In genomic region chr10:116848032-116848911, GRCh38 we compare ENCODE assay signal across 8 cellular contexts. TPM values are rescaled to one million over a fixed set of nuclear protein-coding genes. Genes with fewer than 3 reads are reported as not detected.
DNase-seq lines count a peak whose midpoint lies in the region; ATAC-seq and TF ChIP-seq lines count a peak whose summit lies in the region.

No MANE protein-coding gene starts in this region.

- TF ChIP-seq EP300 in esophagus muscularis mucosa (IDR thresholded peaks at IDR 0.05), result no peak

- peak overlapping the region; percentile 97 for H3K4me3 ChIP-seq in OCI-LY3 (ENCODE audit: low read length)
- peak overlapping the region; percentile 69 to 85 (median 71) for H3K4me3 ChIP-seq in esophagus muscularis mucosa
- H3K4me3 ChIP-seq in skeletal muscle cell (ENCODE audit: low read depth, low read length), result peak overlapping the region; percentile 61

- peaks cover 44 to 60% of the 10 kb centered on the region in 2 donors for H3K27me3 Mint-ChIP-seq in natural killer cell treated with Interleukin-12 subunit alpha and Interleukin-12 subunit beta and Interleukin-15 and Interleukin-18, amount 100 ng/mL, for 72 hours
- H3K27me3 Mint-ChIP-seq in natural killer cell (ENCODE audit: low read depth in 2 of 2), result peaks cover 46 to 60% of the 10 kb centered on the region in 2 donors

- H3K4me3 Mint-ChIP-seq in natural killer cell treated with Interleukin-12 subunit alpha and Interleukin-12 subunit beta and Interleukin-15 and Interleukin-18, amount 100 ng/mL, for 72 hours, result peak overlapping the region; percentile 30
- H3K4me3 Mint-ChIP-seq in natural killer cell, result no peak overlapping the region

- peaks cover 8% of the 10 kb centered on the region for H3K36me3 Mint-ChIP-seq in natural killer cell treated with Interleukin-12 subunit alpha and Interleukin-12 subunit beta and Interleukin-15 and Interleukin-18, amount 100 ng/mL, for 72 hours
- no peaks in the 10 kb centered on the region for H3K36me3 Mint-ChIP-seq in natural killer cell

- no peak for TF ChIP-seq POLR2A in esophagus muscularis mucosa (IDR thresholded peaks at IDR 0.05; ENCODE audit: low read depth)

- no peak for TF ChIP-seq CTCF in natural killer cell (IDR thresholded peaks at IDR 0.05)
- no peak for TF ChIP-seq CTCF in OCI-LY3 (IDR thresholded peaks at IDR 0.05; ENCODE audit: low read depth, low read length)
- no peak for TF ChIP-seq CTCF in esophagus muscularis mucosa (IDR thresholded peaks at IDR 0.05)

- H3K4me1 ChIP-seq in OCI-LY3 (ENCODE audit: low read length), result peaks cover 30% of the 10 kb centered on the region
- peaks cover 6 to 17% (median 16%) of the 10 kb centered on the region in 4 donors for H3K4me1 ChIP-seq in esophagus muscularis mucosa

- peak overlapping the region; percentile 87 for H3K9ac ChIP-seq in OCI-LY3 (ENCODE audit: low read length)

- peak overlapping the region; percentile 79 for H3K27ac ChIP-seq in OCI-LY3 (ENCODE audit: low read length)
- no peak overlapping the region for H3K27ac ChIP-seq in esophagus muscularis mucosa (replicated peaks in 1 of 4)

- intact Hi-C loops in natural killer cell (cut with micrococcal nuclease) (no loop called here), esophagus muscularis mucosa (cut with DNase I) (no loop called here)

- H3K9me3 ChIP-seq in OCI-LY3 (ENCODE audit: insufficient read depth, low read length) (peaks cover 4% of the 10 kb centered on the region; the same call in 1 of the 2 replicates), esophagus muscularis mucosa (no peaks in the 10 kb centered on the region)

- ATAC-seq in natural killer cell treated with Interleukin-12 subunit alpha and Interleukin-12 subunit beta and Interleukin-15 and Interleukin-18, amount 100 ng/mL, for 72 hours, result no peak
- no peak for ATAC-seq in natural killer cell
- ATAC-seq in HG02623 (IDR thresholded peaks at IDR 0.05; ENCODE audit: unreplicated experiment), result peak; percentile 72

- H3K9me3 Mint-ChIP-seq in natural killer cell treated with Interleukin-12 subunit alpha and Interleukin-12 subunit beta and Interleukin-15 and Interleukin-18, amount 100 ng/mL, for 72 hours, result peaks cover 6% of the 10 kb centered on the region
- H3K9me3 Mint-ChIP-seq in natural killer cell, result peaks cover 2 to 4% of the 10 kb centered on the region in 2 donors

- no peaks in the 10 kb centered on the region for H3K4me1 Mint-ChIP-seq in natural killer cell treated with Interleukin-12 subunit alpha and Interleukin-12 subunit beta and Interleukin-15 and Interleukin-18, amount 100 ng/mL, for 72 hours (ENCODE audit: low read depth in 2 of 2)
- H3K4me1 Mint-ChIP-seq in natural killer cell, result no peaks in the 10 kb centered on the region

- H3K27me3 ChIP-seq in OCI-LY3 (ENCODE audit: low read depth, low read length) (no peaks in the 10 kb centered on the region), esophagus muscularis mucosa (no peaks in the 10 kb centered on the region)

- H2AFZ ChIP-seq in OCI-LY3 (ENCODE audit: low read depth, low read length), result peak overlapping the region; percentile 68

- no peak for DNase-seq in natural killer cell treated with Interleukin-12 subunit alpha and Interleukin-12 subunit beta and Interleukin-15 and Interleukin-18, amount 100 ng/mL, for 72 hours (ENCODE audit: low spot score)
- DNase-seq in natural killer cell, result no peak
- DNase-seq in esophagus muscularis mucosa (ENCODE audit: extremely low spot score), result no peak
- DNase-seq in skeletal muscle cell (ENCODE audit: low read depth), result no peak
- DNase-seq in NCI-H1436 (lab: John Stamatoyannopoulos, UW), result no peak
- DNase-seq in HuH-7 (ENCODE audit: low spot score), result no peak

- no peak overlapping the region for H3K27ac Mint-ChIP-seq in natural killer cell treated with Interleukin-12 subunit alpha and Interleukin-12 subunit beta and Interleukin-15 and Interleukin-18, amount 100 ng/mL, for 72 hours
- no peak overlapping the region for H3K27ac Mint-ChIP-seq in natural killer cell

- 81% methylated on average over 16 of the region's 16 CpGs for WGBS in esophagus muscularis mucosa

- peaks cover 6% of the 10 kb centered on the region; the same call in 1 of the 2 replicates for H3K79me2 ChIP-seq in OCI-LY3 (ENCODE audit: low read length)

- peak overlapping the region; percentile 83 for H3K4me2 ChIP-seq in OCI-LY3 (ENCODE audit: low read length)

- H4K20me1 ChIP-seq in OCI-LY3 (ENCODE audit: insufficient read depth, low read length), result 0 out of 2 replicates have a peak, but pooled peaks cover 4% of the 10 kb centered on the region

- peaks cover 2% of the 10 kb centered on the region for H3K36me3 ChIP-seq in OCI-LY3 (replicated peaks; ENCODE audit: low read depth, low read length)
- no peaks in the 10 kb centered on the region for H3K36me3 ChIP-seq in esophagus muscularis mucosa

RNA-seq across cellular contexts. Expression of gene ENO4, which starts 1.0 kb away (rescaled TPM):
- not detected for total RNA-seq in natural killer cell treated with Interleukin-12 subunit alpha and Interleukin-12 subunit beta and Interleukin-15 and Interleukin-18, amount 100 ng/mL, for 72 hours
- not detected for total RNA-seq in natural killer cell
- total RNA-seq in esophagus muscularis mucosa, result 1 to 10 TPM in 1 of 4 donors, under 1 TPM in 2, not detected in 1; 0.17 to 1.1 (median 0.29) TPM
